Comparison of ENCODE assay signal across 12 cellular contexts in the genomic region with DNA sequence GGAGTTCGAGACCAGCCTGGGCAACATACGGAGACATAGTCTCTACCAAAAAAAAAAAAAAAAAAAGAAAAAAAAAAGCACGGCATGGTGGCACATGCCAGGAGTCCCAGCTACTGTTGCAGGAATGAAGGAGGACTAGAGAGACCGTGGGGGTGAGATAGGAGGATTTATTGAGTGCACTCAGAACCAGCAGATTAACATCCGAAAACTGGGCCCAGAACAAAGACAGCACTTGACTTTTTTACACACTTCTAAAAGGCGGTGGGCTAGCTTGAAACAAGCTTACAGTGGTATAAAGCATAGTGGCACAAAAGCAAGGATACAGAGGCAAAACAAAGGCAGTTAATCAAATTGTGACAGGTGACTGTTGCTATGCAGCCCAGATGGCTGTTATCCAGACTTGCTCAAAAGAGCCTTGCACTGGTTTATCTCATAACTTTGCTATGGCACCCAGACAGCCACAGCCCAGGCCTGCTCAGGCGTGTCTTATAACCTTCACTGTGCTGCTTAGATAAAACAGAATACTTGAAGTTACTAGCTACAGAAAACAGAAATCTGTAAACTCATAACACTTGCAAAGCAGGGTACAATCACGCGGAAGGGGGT. TPM values are rescaled to one million over a fixed set of nuclear protein-coding genes. Genes with fewer than 3 reads are reported as not detected.
DNase-seq lines count a peak whose midpoint lies in the region; FAIRE-seq and TF ChIP-seq lines count a peak whose summit lies in the region.
"Had no signal": no experiment of that assay in that cellular context is flagged by ENCODE, and none has a peak within 500 bp of the region (broad histone marks: within the 10 kb centered on the region; RNA-seq: fewer than 3 reads in every experiment).

No MANE protein-coding gene starts in this region.

- no peak overlapping the region for H4K8ac ChIP-seq in mesendoderm (ENCODE audit: low read depth, low read length)

- no peak for TF ChIP-seq CTCF in bronchial epithelial cell (IDR thresholded peaks at IDR 0.05; ENCODE audit: insufficient read depth, low read length, severe bottlenecking)

- H3K79me2 ChIP-seq in mesendoderm (ENCODE audit: control insufficient read depth, insufficient read depth, low read length): no peaks in the 10 kb centered on the region

- H3K4me1 ChIP-seq in mesendoderm (ENCODE audit: control insufficient read depth, low read depth, low read length): no peaks in the 10 kb centered on the region

- H3K9ac ChIP-seq in mesendoderm (ENCODE audit: low read length): no peak overlapping the region

- peak; percentile 35 for DNase-seq in NCI-H748 (lab: John Stamatoyannopoulos, UW; ENCODE audit: unreplicated experiment)
- no peak for DNase-seq in NCI-H748 treated with DMSO at 0.1 percent for 48 hours (lab: John Stamatoyannopoulos, UW)
- DNase-seq in M059J (ENCODE audit: low read depth): peak; percentile 42
- DNase-seq in bronchial epithelial cell (ENCODE audit: low read depth): peak; percentile 23
- peak; percentile 88 for DNase-seq in mesendoderm
- DNase-seq in cortex of kidney (lab: John Stamatoyannopoulos, UW): no peak
- no peak for DNase-seq in ecto neural progenitor cell (ENCODE audit: low spot score)
- DNase-seq in activated CD8-positive, alpha-beta memory T cell treated with anti-CD3 and anti-CD28 coated beads for 24 hours: no peak
- DNase-seq: activated CD4-positive, alpha-beta memory T cell treated with anti-CD3 and anti-CD28 coated beads for 36 hours; NCI-H1105; stimulated activated CD4-positive, alpha-beta T cell treated with anti-CD3 and anti-CD28 coated beads, Interleukin-2, amount 100 ng/mL, for 48 hours had no signal

- H2BK15ac ChIP-seq in mesendoderm (replicated peaks; ENCODE audit: low read depth): no peak overlapping the region

- H3K4me2 ChIP-seq in mesendoderm (ENCODE audit: low read length): no peak overlapping the region

- H3K27ac ChIP-seq in mesendoderm (ENCODE audit: low read depth, low read length): no peak overlapping the region
- H3K27ac ChIP-seq: thoracic aorta had no signal

- no peak overlapping the region for H3K23ac ChIP-seq in mesendoderm (ENCODE audit: low read length)

- H3K27me3 ChIP-seq in bronchial epithelial cell (ENCODE audit: control insufficient read depth, insufficient read depth, low read length) (no peaks in the 10 kb centered on the region), mesendoderm (ENCODE audit: insufficient read depth, low read length, poor library complexity) (no peaks in the 10 kb centered on the region)

- H3K4ac ChIP-seq in mesendoderm (ENCODE audit: low read depth, low read length): no peak overlapping the region

- H3K36me3 ChIP-seq in bronchial epithelial cell (ENCODE audit: control insufficient read depth, insufficient read depth, low read length) (no peaks in the 10 kb centered on the region), mesendoderm (ENCODE audit: control insufficient read depth, insufficient read depth, low read length) (no peaks in the 10 kb centered on the region)
- H3K36me3 ChIP-seq: thoracic aorta had no signal

- no peaks in the 10 kb centered on the region for H3K79me1 ChIP-seq in mesendoderm (ENCODE audit: low read length)

- no peak overlapping the region for H2AK5ac ChIP-seq in mesendoderm (ENCODE audit: low read length)

- H3K56ac ChIP-seq in mesendoderm (ENCODE audit: low read length): no peak overlapping the region

- H3K4me3 ChIP-seq in bronchial epithelial cell (ENCODE audit: low read depth, low read length) (no peak overlapping the region), mesendoderm (ENCODE audit: low read length) (peak overlapping the region; percentile 4)
- H3K4me3 ChIP-seq: thoracic aorta had no signal

- WGBS in mesendoderm (ENCODE audit: extremely low coverage, insufficient coverage, low lambda C conversion rate): no CpG with 5 or more reads among the region's 9 CpGs

- no peak overlapping the region for H3K18ac ChIP-seq in mesendoderm (ENCODE audit: low read length)

- no peak overlapping the region for H2BK120ac ChIP-seq in mesendoderm (ENCODE audit: low read depth, low read length)

- no peak overlapping the region for H4K5ac ChIP-seq in mesendoderm (ENCODE audit: low read length)

- FAIRE-seq in bronchial epithelial cell (lab: Jason Lieb, UNC): no peak

- no peak overlapping the region for H2BK5ac ChIP-seq in mesendoderm (ENCODE audit: low read length)

RNA-seq across cellular contexts. Expression of gene PI4K2B, which starts 10.0 kb away (rescaled TPM):
- total RNA-seq in M059J (2014; rRNA removed; shearing (Covaris generic)): 39.4 and 56.2 TPM in 2 replicates
- 14.5 and 15.7 TPM in 2 replicates for total RNA-seq in bronchial epithelial cell
- polyA plus RNA-seq in mesendoderm (2013, experiment 1 of 2): 11.6 TPM
- 11.5 TPM for polyA plus RNA-seq in mesendoderm (2013, experiment 2 of 2)

Comparison
In these comparisons a context has a peak if more than half of its experiments do, and no peak if none do; other contexts are left out.
1. DNase-seq: peak in NCI-H748 (single experiment), M059J (single experiment), bronchial epithelial cell (single experiment) and mesendoderm (single experiment); none in NCI-H748 treated with DMSO at 0.1 percent for 48 hours (single experiment), cortex of kidney (single experiment), ecto neural progenitor cell (single experiment) and activated CD8-positive, alpha-beta memory T cell treated with anti-CD3 and anti-CD28 coated beads for 24 hours (single experiment).